ENCODE assay signal across 8 cellular contexts in the genomic region with DNA sequence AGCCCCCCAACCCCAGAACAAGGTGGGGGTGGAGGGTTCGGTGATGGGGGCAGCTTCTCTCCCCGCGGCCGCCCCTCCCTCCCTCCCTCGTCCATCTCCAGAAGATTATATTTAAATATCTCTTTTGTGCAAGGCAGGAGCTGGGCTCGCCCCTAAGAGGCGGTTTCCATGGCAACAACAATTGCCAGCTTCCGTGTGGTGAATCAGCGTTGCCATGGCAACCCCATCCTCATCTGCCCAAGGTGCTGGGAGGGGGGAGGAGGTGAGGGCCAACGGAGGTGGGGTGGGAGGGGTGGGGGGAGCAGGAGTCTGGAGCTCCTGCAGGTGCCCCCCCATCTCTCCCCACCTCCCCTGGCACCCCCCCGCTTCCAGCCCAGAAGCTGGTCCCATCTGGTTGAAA. TPM values are rescaled to one million over a fixed set of nuclear protein-coding genes. Genes with fewer than 3 reads are reported as not detected.
A peak's percentile ranks its signal among the peaks of the same experiment; 100 is the strongest.
DNase-seq lines count a peak whose midpoint lies in the region; ATAC-seq lines count a peak whose summit lies in the region.

No MANE protein-coding gene starts in this region.

- no peaks in the 10 kb centered on the region for H3K9me3 Mint-ChIP-seq in T-cell
- no peaks in the 10 kb centered on the region for H3K9me3 Mint-ChIP-seq in T-helper 2 cell treated with Interferon-gamma antibody and Interleukin-4, amounts not matched to agents 5 μg/mL and 100 μg/mL, for 36 hours

- peaks cover 29 to 39% of the 10 kb centered on the region in 2 donors for H3K27me3 Mint-ChIP-seq in T-cell
- H3K27me3 Mint-ChIP-seq in T-helper 2 cell treated with Interferon-gamma antibody and Interleukin-4, amounts not matched to agents 5 μg/mL and 100 μg/mL, for 36 hours (ENCODE audit: low read depth), result peaks cover 33% of the 10 kb centered on the region

- no peak overlapping the region for H3K27ac Mint-ChIP-seq in T-cell
- no peak overlapping the region for H3K27ac Mint-ChIP-seq in T-helper 2 cell treated with Interferon-gamma antibody and Interleukin-4, amounts not matched to agents 5 μg/mL and 100 μg/mL, for 36 hours

- DNase-seq in AG08396 (ENCODE audit: low spot score), result peak; percentile 61
- peak; percentile 8 for DNase-seq in HS-27A (ENCODE audit: low read depth)
- DNase-seq in T-cell, result peak in 27 of 34 experiments; percentile 11 to 55 (median 31)
- DNase-seq in dermis blood vessel endothelial cell, result peak; percentile 31
- peak in 2 of 3 experiments; percentile 29 to 53 for DNase-seq in stimulated activated CD4-positive, alpha-beta T cell treated with anti-CD3 and anti-CD28 coated beads, TNF-alpha, amount 100 ng/mL, for 24 hours (ENCODE audit: low read depth in 3 of 3)
- DNase-seq in T-helper 2 cell treated with Interferon-gamma antibody and Interleukin-4, amounts not matched to agents 5 μg/mL and 100 μg/mL, for 36 hours (ENCODE audit: low spot score), result no peak

- POLR2A ChIA-PET in T-cell (lab: Charles Lee), result no interaction called here

- CTCF ChIA-PET in T-cell (lab: Charles Lee), result no interaction called here

- ATAC-seq in T-cell (replicated peaks in 1 of 4) (no peak), GM21723 (IDR thresholded peaks at IDR 0.05; ENCODE audit: unreplicated experiment) (no peak), HG02610 (IDR thresholded peaks at IDR 0.05; ENCODE audit: unreplicated experiment) (no peak)

- peaks cover 12 to 21% (median 18%) of the 10 kb centered on the region in 3 donors for H3K4me1 Mint-ChIP-seq in T-cell
- peaks cover 8% of the 10 kb centered on the region for H3K4me1 Mint-ChIP-seq in T-helper 2 cell treated with Interferon-gamma antibody and Interleukin-4, amounts not matched to agents 5 μg/mL and 100 μg/mL, for 36 hours (ENCODE audit: low read depth)

- no peak overlapping the region for H3K4me3 Mint-ChIP-seq in T-cell
- H3K4me3 Mint-ChIP-seq in T-helper 2 cell treated with Interferon-gamma antibody and Interleukin-4, amounts not matched to agents 5 μg/mL and 100 μg/mL, for 36 hours, result no peak overlapping the region

- no peaks in the 10 kb centered on the region for H3K36me3 Mint-ChIP-seq in T-cell
- no peaks in the 10 kb centered on the region for H3K36me3 Mint-ChIP-seq in T-helper 2 cell treated with Interferon-gamma antibody and Interleukin-4, amounts not matched to agents 5 μg/mL and 100 μg/mL, for 36 hours (ENCODE audit: low read depth)

RNA-seq across cellular contexts. Expression of a gene that starts 46.4 kb away (rescaled TPM):
- 1 to 10 TPM in 1 of 5 donors, under 1 TPM in 3, not detected in 1; 0.23 to 1.9 (median 0.39) TPM for total RNA-seq in T-cell
- not detected in 2 replicates for total RNA-seq in dermis blood vessel endothelial cell
